ENCODE assay signal across 8 cellular contexts in genomic region chr1:941027-941587, GRCh38. TPM values are rescaled to one million over a fixed set of nuclear protein-coding genes. Genes with fewer than 3 reads are reported as not detected.
DNase-seq lines count a peak whose midpoint lies in the region; ATAC-seq and TF ChIP-seq lines count a peak whose summit lies in the region.

No MANE protein-coding gene starts in this region.

- no peak overlapping the region for H3K27ac ChIP-seq in BLaER1
- H3K27ac ChIP-seq in colonic mucosa: peak overlapping the region; percentile 65

- DNase-seq in colonic mucosa (no peak), neural crest cell (ENCODE audit: low read depth, low spot score) (no peak), HUDEP-2 (lab: John Stamatoyannopoulos, UW; ENCODE audit: unreplicated experiment in 76 of 76) (no peak), SHP77 treated with DMSO at 0.1 percent for 48 hours (lab: John Stamatoyannopoulos, UW) (no peak), Kasumi-1 (lab: John Stamatoyannopoulos, UW) (no peak)

- H3K4me1 ChIP-seq in BLaER1 (peaks cover 87% of the 10 kb centered on the region), colonic mucosa (peaks cover 14% of the 10 kb centered on the region)

- H3K9me3 ChIP-seq in BLaER1 (no peaks in the 10 kb centered on the region), colonic mucosa (no peaks in the 10 kb centered on the region)

- H3K4me2 ChIP-seq in BLaER1: peak overlapping the region; percentile 90

- peak overlapping the region; percentile 49 for H3K4me3 Mint-ChIP-seq in neural crest cell

- TF ChIP-seq RAD21 in Ishikawa (IDR thresholded peaks at IDR 0.05; ENCODE audit: low read depth): no peak

- H3K27ac Mint-ChIP-seq in neural crest cell (ENCODE audit: unreplicated experiment): no peak overlapping the region

- intact Hi-C loops in colonic mucosa (cut with DNase I): no loop called here

- 0 out of 2 replicates have a peak overlapping the region, but pooled peaks have one; percentile 24 for H3K9ac ChIP-seq in BLaER1
- H3K9ac ChIP-seq in colonic mucosa (ENCODE audit: low read depth in 2 of 2, low read length in 2 of 2): peak overlapping the region in 1 of 2 donors; percentile 64

- peaks cover 93% of the 10 kb centered on the region for H4K20me1 ChIP-seq in BLaER1

- peaks cover 75% of the 10 kb centered on the region for H3K27me3 Mint-ChIP-seq in neural crest cell (ENCODE audit: low read depth)

- no peak for TF ChIP-seq CTCF in colonic mucosa (IDR thresholded peaks at IDR 0.05)
- no peak for TF ChIP-seq CTCF in neural crest cell (conservative IDR thresholded peaks at IDR 0.05)

- no peak for ATAC-seq in GM21529 (IDR thresholded peaks at IDR 0.05; ENCODE audit: unreplicated experiment)

- H3K27me3 ChIP-seq in BLaER1: peaks cover 74% of the 10 kb centered on the region
- peaks cover 57% of the 10 kb centered on the region for H3K27me3 ChIP-seq in colonic mucosa

- H3K4me1 Mint-ChIP-seq in neural crest cell: no peaks in the 10 kb centered on the region

- H3K36me3 Mint-ChIP-seq in neural crest cell (ENCODE audit: low read depth): peaks cover 3% of the 10 kb centered on the region

- no peaks in the 10 kb centered on the region for H3K9me3 Mint-ChIP-seq in neural crest cell

- H3K4me3 ChIP-seq in BLaER1 (peak overlapping the region; percentile 63), colonic mucosa (peak overlapping the region; percentile 32)

- H3K36me3 ChIP-seq in BLaER1 (peaks cover 22% of the 10 kb centered on the region), colonic mucosa (no peaks in the 10 kb centered on the region)

- TF ChIP-seq EP300 in Ishikawa (IDR thresholded peaks at IDR 0.05; ENCODE audit: borderline replicate concordance): no peak

TF ChIP-seq in Ishikawa, 13 proteins besides CTCF, POLR2A, EP300 and RAD21:
- TF ChIP-seq CEBPB (IDR thresholded peaks at IDR 0.05): no peak
- TF ChIP-seq, protein P1, sequence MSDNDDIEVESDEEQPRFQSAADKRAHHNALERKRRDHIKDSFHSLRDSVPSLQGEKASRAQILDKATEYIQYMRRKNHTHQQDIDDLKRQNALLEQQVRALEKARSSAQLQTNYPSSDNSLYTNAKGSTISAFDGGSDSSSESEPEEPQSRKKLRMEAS (IDR thresholded peaks at IDR 0.05): 0 out of 2 replicates have a peak, but pooled peaks have one; percentile 9
- TF ChIP-seq USF1 (IDR thresholded peaks at IDR 0.05): no peak
- TF ChIP-seq, protein P2, sequence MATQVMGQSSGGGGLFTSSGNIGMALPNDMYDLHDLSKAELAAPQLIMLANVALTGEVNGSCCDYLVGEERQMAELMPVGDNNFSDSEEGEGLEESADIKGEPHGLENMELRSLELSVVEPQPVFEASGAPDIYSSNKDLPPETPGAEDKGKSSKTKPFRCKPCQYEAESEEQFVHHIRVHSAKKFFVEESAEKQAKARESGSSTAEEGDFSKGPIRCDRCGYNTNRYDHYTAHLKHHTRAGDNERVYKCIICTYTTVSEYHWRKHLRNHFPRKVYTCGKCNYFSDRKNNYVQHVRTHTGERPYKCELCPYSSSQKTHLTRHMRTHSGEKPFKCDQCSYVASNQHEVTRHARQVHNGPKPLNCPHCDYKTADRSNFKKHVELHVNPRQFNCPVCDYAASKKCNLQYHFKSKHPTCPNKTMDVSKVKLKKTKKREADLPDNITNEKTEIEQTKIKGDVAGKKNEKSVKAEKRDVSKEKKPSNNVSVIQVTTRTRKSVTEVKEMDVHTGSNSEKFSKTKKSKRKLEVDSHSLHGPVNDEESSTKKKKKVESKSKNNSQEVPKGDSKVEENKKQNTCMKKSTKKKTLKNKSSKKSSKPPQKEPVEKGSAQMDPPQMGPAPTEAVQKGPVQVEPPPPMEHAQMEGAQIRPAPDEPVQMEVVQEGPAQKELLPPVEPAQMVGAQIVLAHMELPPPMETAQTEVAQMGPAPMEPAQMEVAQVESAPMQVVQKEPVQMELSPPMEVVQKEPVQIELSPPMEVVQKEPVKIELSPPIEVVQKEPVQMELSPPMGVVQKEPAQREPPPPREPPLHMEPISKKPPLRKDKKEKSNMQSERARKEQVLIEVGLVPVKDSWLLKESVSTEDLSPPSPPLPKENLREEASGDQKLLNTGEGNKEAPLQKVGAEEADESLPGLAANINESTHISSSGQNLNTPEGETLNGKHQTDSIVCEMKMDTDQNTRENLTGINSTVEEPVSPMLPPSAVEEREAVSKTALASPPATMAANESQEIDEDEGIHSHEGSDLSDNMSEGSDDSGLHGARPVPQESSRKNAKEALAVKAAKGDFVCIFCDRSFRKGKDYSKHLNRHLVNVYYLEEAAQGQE (IDR thresholded peaks at IDR 0.05; ENCODE audit: low read depth): no peak
- no peak for TF ChIP-seq ZBTB7A (IDR thresholded peaks at IDR 0.05; ENCODE audit: low read depth)
- no peak for TF ChIP-seq TAF1 (IDR thresholded peaks at IDR 0.05; ENCODE audit: low read depth)
- no peak for TF ChIP-seq NFIC (IDR thresholded peaks at IDR 0.05)
- no peak for TF ChIP-seq CREB1 (IDR thresholded peaks at IDR 0.05; ENCODE audit: low read depth)
- TF ChIP-seq TCF12 (IDR thresholded peaks at IDR 0.05; ENCODE audit: low read depth): no peak

RNA-seq across cellular contexts. Expression of gene SAMD11, which starts 17.4 kb away (rescaled TPM):
- total RNA-seq in colonic mucosa: 1 to 10 TPM; 3.0 to 4.2 TPM
- 0.14 TPM in 1 of 2 replicates, not detected in the other for total RNA-seq in neural crest cell

RNA-seq across cellular contexts. Expression of gene NOC2L, which starts 17.9 kb away (rescaled TPM):
- total RNA-seq in colonic mucosa (100 to 1,000 TPM in 1 of 2 donors, 10 to 100 TPM in 1; 46.9 to 127 TPM), neural crest cell (95.4 and 106 TPM in 2 replicates)

RNA-seq across cellular contexts. Expression of gene KLHL17, which starts 19.3 kb away (rescaled TPM):
- total RNA-seq in colonic mucosa (10 to 100 TPM in 1 of 2 donors, 1 to 10 TPM in 1; 9.9 to 16.7 TPM), neural crest cell (41.5 and 43.9 TPM in 2 replicates)

RNA-seq across cellular contexts. Expression of gene PLEKHN1, which starts 25.2 kb away (rescaled TPM):
- total RNA-seq in colonic mucosa: under 1 TPM; 0.61 to 0.64 TPM
- total RNA-seq in neural crest cell: not detected in 2 replicates

RNA-seq across cellular contexts. Expression of gene PERM1, which starts 40.8 kb away (rescaled TPM):
- total RNA-seq in colonic mucosa (not detected), neural crest cell (0.11 TPM in 1 of 2 replicates, not detected in the other)
